ENCODE assay signal across 12 cellular contexts in genomic region chr1:244324176-244324883, GRCh38.
DNase-seq lines count a peak whose midpoint lies in the region; ATAC-seq and TF ChIP-seq lines count a peak whose summit lies in the region.
"Had no signal": no experiment of that assay in that cellular context is flagged by ENCODE, and none has a peak within 500 bp of the region (broad histone marks: within the 10 kb centered on the region; RNA-seq: fewer than 3 reads in every experiment).

No MANE protein-coding gene starts in this region.

- H2AK9ac ChIP-seq in IMR-90 (replicated peaks; ENCODE audit: low read depth, low read length, poor library complexity) = peak overlapping the region; percentile 57

- H4K91ac ChIP-seq in IMR-90 (ENCODE audit: insufficient read depth, low read depth, low read length) = peak overlapping the region; percentile 52; the same call in 1 of the 2 replicates

- TF ChIP-seq POLR2A in IMR-90 (IDR thresholded peaks at IDR 0.05; ENCODE audit: low read depth, low read length) = no peak

- H3K4me3 Mint-ChIP-seq in central memory CD8-positive, alpha-beta T cell = peak overlapping the region; percentile 74
- H3K4me3 Mint-ChIP-seq in osteocyte (ENCODE audit: unreplicated experiment) = no peak overlapping the region

- peak overlapping the region; percentile 81 for H2BK20ac ChIP-seq in IMR-90 (ENCODE audit: low read depth, low read length)

- H3K27me3 ChIP-seq in IMR-90 (ENCODE audit: control insufficient read depth, insufficient read depth, low read length) (no peaks in the 10 kb centered on the region), smooth muscle cell (ENCODE audit: low read depth) (no peaks in the 10 kb centered on the region)
- H3K27me3 ChIP-seq: gastroesophageal sphincter had no signal

- H3K23ac ChIP-seq in IMR-90 (ENCODE audit: low read depth, low read length) = no peak overlapping the region

- H3K18ac ChIP-seq in IMR-90 (ENCODE audit: low read depth, low read length) = peak overlapping the region; percentile 54; the same call in 1 of the 2 replicates

- H4K8ac ChIP-seq in IMR-90 (ENCODE audit: low read depth in 2 of 2, low read length in 2 of 2) = peak overlapping the region in 1 of 2 experiments; percentile 14; a peak in 2 of 4 replicates

- no peaks in the 10 kb centered on the region for H3K36me3 ChIP-seq in IMR-90 (ENCODE audit: control insufficient read depth, insufficient read depth, low read length)
- no peaks in the 10 kb centered on the region for H3K36me3 ChIP-seq in smooth muscle cell (ENCODE audit: low read depth)
- H3K36me3 ChIP-seq: gastroesophageal sphincter had no signal

- BruUV-seq in IMR-90 (replicated peaks; lab: Mats Ljungman, UMichigan) = no TSS peak

- H2AK5ac ChIP-seq in IMR-90 (ENCODE audit: low read depth, low read length) = peak overlapping the region; percentile 65

- POLR2A ChIA-PET in IMR-90 (lab: Charles Lee; ENCODE audit: unreplicated experiment) = no interaction called here

- peaks cover 8% of the 10 kb centered on the region for H3F3A ChIP-seq in smooth muscle cell (ENCODE audit: low read depth)

- H3K4ac ChIP-seq in IMR-90 (ENCODE audit: low read depth, low read length) = peak overlapping the region; percentile 73

- H4K20me1 ChIP-seq in IMR-90 (ENCODE audit: insufficient read depth, low read length) = no peaks in the 10 kb centered on the region
- no peaks in the 10 kb centered on the region for H4K20me1 ChIP-seq in smooth muscle cell (ENCODE audit: low read depth)

- no peak for TF ChIP-seq RAD21 in IMR-90 (IDR thresholded peaks at IDR 0.05; ENCODE audit: low read length)

- peak overlapping the region; percentile 36; the same call in 1 of the 2 replicates for H4K5ac ChIP-seq in IMR-90 (ENCODE audit: low read depth, low read length)

- H3K36me3 Mint-ChIP-seq in central memory CD8-positive, alpha-beta T cell (ENCODE audit: insufficient read depth) = peaks cover 5% of the 10 kb centered on the region
- peaks cover 6% of the 10 kb centered on the region for H3K36me3 Mint-ChIP-seq in osteocyte (ENCODE audit: unreplicated experiment)

- H3K4me2 ChIP-seq in IMR-90 (ENCODE audit: low read depth, low read length) = no peak overlapping the region
- no peak overlapping the region for H3K4me2 ChIP-seq in smooth muscle cell

- H3K9me3 ChIP-seq in IMR-90 (ENCODE audit: control insufficient read depth, insufficient read depth, low read length) (peaks cover 2% of the 10 kb centered on the region; the same call in 1 of the 2 replicates), smooth muscle cell (replicated peaks; ENCODE audit: low read depth) (peaks cover 3% of the 10 kb centered on the region)

- no peaks in the 10 kb centered on the region for H3K9me3 Mint-ChIP-seq in central memory CD8-positive, alpha-beta T cell
- H3K9me3 Mint-ChIP-seq in osteocyte (ENCODE audit: unreplicated experiment) = peaks cover 9% of the 10 kb centered on the region

- H3K27ac Mint-ChIP-seq in central memory CD8-positive, alpha-beta T cell (ENCODE audit: low read depth) = peak overlapping the region; percentile 94
- H3K27ac Mint-ChIP-seq in osteocyte (ENCODE audit: unreplicated experiment) = peak overlapping the region; percentile 96

- H3K4me1 ChIP-seq in IMR-90 (ENCODE audit: control insufficient read depth, insufficient read depth, low read length) (peaks cover 7% of the 10 kb centered on the region), smooth muscle cell (ENCODE audit: low read depth) (peaks cover 3% of the 10 kb centered on the region)

- WGBS in IMR-90 (ENCODE audit: extremely low coverage in 2 of 2, insufficient read length in 1 of 2), 2 experiments = 97% methylated on average over 5 of the region's 8 CpGs; no CpG with 5 or more reads in 1 of the 2 experiments
- WGBS in smooth muscle cell (ENCODE audit: low lambda C conversion rate) = 90% methylated on average over 8 of the region's 8 CpGs

- H3K9ac ChIP-seq in IMR-90 (ENCODE audit: low read depth, low read length) = no peak overlapping the region
- no peak overlapping the region for H3K9ac ChIP-seq in smooth muscle cell (ENCODE audit: low read depth)

- no peaks in the 10 kb centered on the region for H3K27me3 Mint-ChIP-seq in central memory CD8-positive, alpha-beta T cell
- H3K27me3 Mint-ChIP-seq in osteocyte (ENCODE audit: unreplicated experiment) = no peaks in the 10 kb centered on the region

- in situ Hi-C loops in IMR-90 (cut with MboI; ENCODE audit: low sequenced_read_pairs) = no loop called here

- H3K27ac ChIP-seq in IMR-90 (ENCODE audit: insufficient read depth, low read length) (no peak overlapping the region), smooth muscle cell (ENCODE audit: low read depth) (no peak overlapping the region)

- H2AFZ ChIP-seq in IMR-90 (replicated peaks; ENCODE audit: low read length, poor library complexity) (no peak overlapping the region), smooth muscle cell (ENCODE audit: low read depth) (no peak overlapping the region)

- no peaks in the 10 kb centered on the region for H3K79me2 ChIP-seq in smooth muscle cell (ENCODE audit: low read depth)

- H3K9me1 ChIP-seq in IMR-90 (ENCODE audit: insufficient read depth, low read length) = peaks cover 7% of the 10 kb centered on the region; the same call in 1 of the 2 replicates

- peak overlapping the region; percentile 91; the same call in 2 of the 3 replicates for H2BK15ac ChIP-seq in IMR-90 (ENCODE audit: low read depth, low read length)

- no peaks in the 10 kb centered on the region for H3K79me1 ChIP-seq in IMR-90 (ENCODE audit: low read depth in 1 of 2, low read length in 2 of 2)

- peaks cover 57% of the 10 kb centered on the region for H3K4me1 Mint-ChIP-seq in central memory CD8-positive, alpha-beta T cell
- H3K4me1 Mint-ChIP-seq in osteocyte (ENCODE audit: unreplicated experiment) = peaks cover 38% of the 10 kb centered on the region

- no peak for ATAC-seq in IMR-90 (ENCODE audit: low read depth)
- no peak for ATAC-seq in central memory CD8-positive, alpha-beta T cell (replicated peaks; ENCODE audit: extremely low read depth, poor library complexity, severe bottlenecking)
- ATAC-seq: gastroesophageal sphincter had no signal

- H3K56ac ChIP-seq in IMR-90 (ENCODE audit: extremely low read depth, insufficient read depth, low read length) = no peak overlapping the region

- peak overlapping the region; percentile 11 for H2BK5ac ChIP-seq in IMR-90 (ENCODE audit: low read depth, low read length, poor library complexity, severe bottlenecking)

- H3K14ac ChIP-seq in IMR-90 (replicated peaks; ENCODE audit: low read depth, low read length) = peak overlapping the region; percentile 14; the same call in 1 of the 2 replicates

- H2BK120ac ChIP-seq in IMR-90 (ENCODE audit: low read depth, low read length) = peak overlapping the region; percentile 70

- no peak for TF ChIP-seq CTCF in IMR-90 (conservative IDR thresholded peaks at IDR 0.05; ENCODE audit: low read depth, low read length)
- no peak for TF ChIP-seq CTCF in osteocyte (IDR thresholded peaks at IDR 0.05)
- TF ChIP-seq CTCF in GM10266 (IDR thresholded peaks at IDR 0.05; ENCODE audit: control insufficient read depth, insufficient read depth, low read depth, missing control alignments) = no peak
- no peak for TF ChIP-seq CTCF in smooth muscle cell (IDR thresholded peaks at IDR 0.05; ENCODE audit: borderline replicate concordance, insufficient read depth, poor library complexity, severe bottlenecking)

- CTCF ChIA-PET in IMR-90 (lab: Yijun Ruan, JAX) = no interaction called here

- intact Hi-C loops in IMR-90 (cut with micrococcal nuclease) = no loop called here

- dilution Hi-C loops in IMR-90 (cut with HindIII; ENCODE audit: low sequenced_read_pairs, unreplicated experiment) = no loop called here

- H3K4me3 ChIP-seq in IMR-90 (ENCODE audit: insufficient read depth, low read depth, low read length) (no peak overlapping the region), smooth muscle cell (no peak overlapping the region)
- H3K4me3 ChIP-seq: gastroesophageal sphincter had no signal

- DNase-seq in ELR (ENCODE audit: low read depth) (peak; percentile 10), IMR-90 (no peak), osteocyte (ENCODE audit: extremely low spot score, unreplicated experiment) (peak; percentile 36), NCI-H748 (lab: John Stamatoyannopoulos, UW; ENCODE audit: unreplicated experiment) (no peak), GM10266 (ENCODE audit: extremely low spot score) (no peak), ureter (ENCODE audit: low spot score) (no peak), smooth muscle cell (lab: John Stamatoyannopoulos, UW; ENCODE audit: unreplicated experiment) (no peak)
- no peak for DNase-seq in central memory CD8-positive, alpha-beta T cell (ENCODE audit: low spot score in 2 of 2)
- DNase-seq: cerebellar nuclear complex, left ventricle myocardium superior, NCI-H82 had no signal

TF ChIP-seq in IMR-90, 13 proteins besides CTCF, POLR2A, EP300 and RAD21:
- TF ChIP-seq FOS (IDR thresholded peaks at IDR 0.05; ENCODE audit: low read depth, low read length) = no peak
- no peak for TF ChIP-seq BHLHE40 (IDR thresholded peaks at IDR 0.05; ENCODE audit: low read depth, low read length)
- TF ChIP-seq SMC3 (IDR thresholded peaks at IDR 0.05; ENCODE audit: low read depth, low read length) = no peak

Comparison
In these comparisons a context has a peak if more than half of its experiments do, and no peak if none do; other contexts are left out.
1. DNase-seq: peak in ELR (single experiment) and osteocyte (single experiment); none in IMR-90 (single experiment), central memory CD8-positive, alpha-beta T cell (0 of 2), NCI-H748 (single experiment), GM10266 (single experiment), ureter (single experiment) and smooth muscle cell (single experiment).